18 cellular contexts compared by ENCODE assay signal in the genomic region with DNA sequence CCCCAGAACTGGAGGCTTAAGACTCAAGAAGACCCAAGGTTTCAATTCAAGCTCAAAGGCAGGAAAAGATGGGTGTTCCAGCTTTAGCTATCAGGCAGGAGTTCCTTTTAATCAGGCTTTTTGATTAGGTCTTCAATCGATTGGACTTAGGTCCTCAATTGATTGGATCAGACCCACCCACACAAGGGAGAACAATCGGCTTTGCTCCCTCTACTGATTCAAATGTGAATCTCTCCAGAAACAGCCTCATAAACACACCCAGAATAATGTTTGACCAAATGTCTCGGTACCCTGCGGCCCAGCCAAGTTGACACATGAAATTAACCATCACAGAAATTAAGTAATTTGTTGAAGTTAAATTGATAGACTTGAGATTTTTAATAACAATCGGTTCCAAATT.
DNase-seq lines count a peak whose midpoint lies in the region; ATAC-seq and TF ChIP-seq lines count a peak whose summit lies in the region.
"Had no signal": no experiment of that assay in that cellular context is flagged by ENCODE, and none has a peak within 500 bp of the region (broad histone marks: within the 10 kb centered on the region; RNA-seq: fewer than 3 reads in every experiment).

No MANE protein-coding gene starts in this region.

- H3K4me1 ChIP-seq in A673 (ENCODE audit: insufficient read depth, low read length, poor library complexity, severe bottlenecking) (no peaks in the 10 kb centered on the region), endodermal cell (ENCODE audit: control insufficient read depth, insufficient read depth, low read length) (no peaks in the 10 kb centered on the region), neural progenitor cell (no peaks in the 10 kb centered on the region)
- H3K4me1 ChIP-seq: A549; BLaER1 treated with 17β-estradiol and CSF1 and Interleukin-3, amounts not matched to agents 10 nM and 100 nM had no signal

- no TSS peak for BruUV-seq in A673 (replicated peaks; lab: Mats Ljungman, UMichigan)

- H3K27ac Mint-ChIP-seq in endodermal cell (no peak overlapping the region), neural progenitor cell (no peak overlapping the region)
- H3K27ac Mint-ChIP-seq: CD4-positive, alpha-beta T cell had no signal

- no peak overlapping the region for H3K27ac ChIP-seq in A673 (ENCODE audit: low read depth, low read length, poor library complexity, severe bottlenecking)
- H3K27ac ChIP-seq in endodermal cell (ENCODE audit: low read depth, low read length), result no peak overlapping the region
- H3K27ac ChIP-seq in neural progenitor cell, result no peak overlapping the region
- H3K27ac ChIP-seq: A549; BLaER1 treated with 17β-estradiol and CSF1 and Interleukin-3, amounts not matched to agents 10 nM and 100 nM had no signal

- no peaks in the 10 kb centered on the region for H3K27me3 ChIP-seq in A673 (replicated peaks; ENCODE audit: insufficient read depth, low read depth, low read length, poor library complexity)
- no peaks in the 10 kb centered on the region for H3K27me3 ChIP-seq in endodermal cell (ENCODE audit: control insufficient read depth, insufficient read depth, low read length, poor library complexity, severe bottlenecking)
- no peaks in the 10 kb centered on the region for H3K27me3 ChIP-seq in neural progenitor cell
- H3K27me3 ChIP-seq: BLaER1 treated with 17β-estradiol and CSF1 and Interleukin-3, amounts not matched to agents 10 nM and 100 nM had no signal

- H3K27me3 Mint-ChIP-seq in endodermal cell (ENCODE audit: insufficient read depth) (no peaks in the 10 kb centered on the region), neural progenitor cell (ENCODE audit: insufficient read depth, low read depth) (no peaks in the 10 kb centered on the region)
- H3K27me3 Mint-ChIP-seq: CD4-positive, alpha-beta T cell had no signal

- no peak overlapping the region for H2AFZ ChIP-seq in neural progenitor cell (replicated peaks)

- H3K4me2 ChIP-seq in neural progenitor cell, result no peak overlapping the region
- H3K4me2 ChIP-seq: A549; BLaER1 treated with 17β-estradiol and CSF1 and Interleukin-3, amounts not matched to agents 10 nM and 100 nM had no signal

- DNase-seq in A673 (ENCODE audit: low spot score), result no peak
- peak; percentile 1 for DNase-seq in ELF-1 (ENCODE audit: low read depth, low spot score)
- no peak for DNase-seq in endodermal cell
- no peak for DNase-seq in neural progenitor cell (ENCODE audit: low spot score)
- DNase-seq in NCI-H345 treated with DMSO at 0.1 percent for 48 hours (lab: John Stamatoyannopoulos, UW; ENCODE audit: unreplicated experiment), result no peak
- DNase-seq in NCI-H774 (lab: John Stamatoyannopoulos, UW), result no peak
- DNase-seq: AML-193; Calu3; CD4-positive, alpha-beta T cell; DMS 273 treated with DMSO at 0.1 percent for 48 hours; GOT3; IMR-90; KBM-7 had no signal

- H3K9ac ChIP-seq in endodermal cell (ENCODE audit: extremely low read depth, low read length, poor library complexity, severe bottlenecking) (no peak overlapping the region), neural progenitor cell (no peak overlapping the region)
- H3K9ac ChIP-seq: BLaER1 treated with 17β-estradiol and CSF1 and Interleukin-3, amounts not matched to agents 10 nM and 100 nM had no signal

- H3K4me3 Mint-ChIP-seq in endodermal cell (no peak overlapping the region), neural progenitor cell (no peak overlapping the region)
- H3K4me3 Mint-ChIP-seq: CD4-positive, alpha-beta T cell had no signal

- POLR2A ChIA-PET in A673 (lab: Charles Lee; ENCODE audit: low non-redundant PET), result no interaction called here

- no peaks in the 10 kb centered on the region for H3F3A ChIP-seq in neural progenitor cell (ENCODE audit: low read depth)

- ATAC-seq in HG02884 (IDR thresholded peaks at IDR 0.05; ENCODE audit: unreplicated experiment), result no peak
- ATAC-seq: A549, GM12878 had no signal

- H3K36me3 ChIP-seq in A673 (ENCODE audit: insufficient read depth, low read length, poor library complexity, severe bottlenecking) (no peaks in the 10 kb centered on the region), endodermal cell (ENCODE audit: control insufficient read depth, insufficient read depth, low read length) (no peaks in the 10 kb centered on the region), neural progenitor cell (no peaks in the 10 kb centered on the region)
- H3K36me3 ChIP-seq: BLaER1 treated with 17β-estradiol and CSF1 and Interleukin-3, amounts not matched to agents 10 nM and 100 nM; HAP-1 had no signal

- no peaks in the 10 kb centered on the region for H3K79me2 ChIP-seq in neural progenitor cell (ENCODE audit: low read depth)

- H4K20me1 ChIP-seq in neural progenitor cell (ENCODE audit: low read depth), result no peaks in the 10 kb centered on the region
- H4K20me1 ChIP-seq: BLaER1 treated with 17β-estradiol and CSF1 and Interleukin-3, amounts not matched to agents 10 nM and 100 nM had no signal

- WGBS in endodermal cell (ENCODE audit: insufficient coverage in 1 of 2, insufficient read length in 1 of 2), 2 experiments, result 94% methylated on average over 2 of the region's 5 CpGs; no CpG with 5 or more reads in 1 of the 2 experiments

- peaks cover 10% of the 10 kb centered on the region for H3K4me1 Mint-ChIP-seq in endodermal cell
- H3K4me1 Mint-ChIP-seq in neural progenitor cell, result no peaks in the 10 kb centered on the region

- CTCF ChIA-PET in A673 (lab: Charles Lee), result no interaction called here

- H3K9me3 Mint-ChIP-seq in endodermal cell, result peaks cover 36% of the 10 kb centered on the region
- H3K9me3 Mint-ChIP-seq in neural progenitor cell, result peaks cover 13% of the 10 kb centered on the region

- H3K9me3 ChIP-seq in A673 (ENCODE audit: low read depth, low read length, poor library complexity, severe bottlenecking) (no peaks in the 10 kb centered on the region), endodermal cell (ENCODE audit: control insufficient read depth, low read length) (no peaks in the 10 kb centered on the region), neural progenitor cell (ENCODE audit: low read depth) (no peaks in the 10 kb centered on the region)
- H3K9me3 ChIP-seq: A549; BLaER1 treated with 17β-estradiol and CSF1 and Interleukin-3, amounts not matched to agents 10 nM and 100 nM had no signal

- peak; percentile 33; the same call in 1 of the 2 replicates for TF ChIP-seq CTCF in A673 (conservative IDR thresholded peaks at IDR 0.05; ENCODE audit: low read depth, low read length)
- peak; percentile 47 for TF ChIP-seq CTCF in endodermal cell (conservative IDR thresholded peaks at IDR 0.05)
- TF ChIP-seq CTCF in neural progenitor cell (IDR thresholded peaks at IDR 0.05), result peak; percentile 8

- no peak overlapping the region for H3K4me3 ChIP-seq in A673 (ENCODE audit: low read depth, low read length, poor library complexity, severe bottlenecking)
- H3K4me3 ChIP-seq in endodermal cell (ENCODE audit: low read length), result no peak overlapping the region
- H3K4me3 ChIP-seq in neural progenitor cell, result no peak overlapping the region
- H3K4me3 ChIP-seq: A549; BLaER1 treated with 17β-estradiol and CSF1 and Interleukin-3, amounts not matched to agents 10 nM and 100 nM; GM12878; HAP-1 had no signal

- H3K36me3 Mint-ChIP-seq in endodermal cell (ENCODE audit: low read depth) (no peaks in the 10 kb centered on the region), neural progenitor cell (peaks cover 8% of the 10 kb centered on the region)

- intact Hi-C loops in A673 (cut with micrococcal nuclease; ENCODE audit: unreplicated experiment), result no loop called here
